Comparison of ENCODE assay signal across 8 cellular contexts in the genomic region with DNA sequence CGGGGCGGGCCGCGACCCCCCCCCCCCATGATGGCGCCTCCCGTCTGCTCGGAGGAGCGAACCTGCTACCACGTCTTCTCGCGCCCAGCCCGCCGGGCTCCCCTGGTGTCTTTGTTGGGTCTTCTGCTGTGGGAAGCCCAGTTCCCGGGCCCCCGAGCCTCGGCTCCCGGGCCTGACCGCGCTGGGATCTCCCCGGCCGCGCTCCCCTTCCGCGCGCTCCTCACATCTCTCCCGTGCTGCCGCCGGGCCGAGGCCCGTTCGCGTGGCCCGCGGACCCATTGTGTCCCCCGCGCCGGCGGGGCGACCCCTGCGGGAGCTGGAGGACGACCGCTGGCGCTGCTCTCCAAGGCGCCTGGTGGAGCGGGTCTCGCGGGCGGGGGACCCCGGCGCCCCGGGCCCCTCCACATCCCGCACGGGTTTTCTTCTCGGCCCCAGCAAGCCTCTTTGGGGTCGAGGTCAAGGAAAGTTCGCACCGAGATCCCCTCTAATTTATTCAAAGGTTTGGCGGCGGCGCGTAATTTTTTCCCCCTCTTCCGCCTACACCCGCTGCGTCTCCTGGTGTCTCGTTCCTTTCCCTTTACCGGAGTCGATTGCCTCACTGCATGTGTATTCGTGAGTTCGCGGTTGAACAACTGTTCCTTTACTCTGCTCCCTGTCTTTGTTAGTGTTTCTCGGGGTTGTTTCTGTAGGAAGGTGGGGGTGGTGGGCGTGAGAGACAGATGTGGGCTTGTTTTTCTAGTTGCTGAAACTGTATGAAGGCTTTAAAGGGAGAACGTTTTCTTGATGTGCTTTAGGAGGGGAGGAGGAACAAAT. TPM values are rescaled to one million over a fixed set of nuclear protein-coding genes. Genes with fewer than 3 reads are reported as not detected.
A peak's percentile ranks its signal among the peaks of the same experiment; 100 is the strongest.
DNase-seq lines count a peak whose midpoint lies in the region; ATAC-seq and TF ChIP-seq lines count a peak whose summit lies in the region.

No MANE protein-coding gene starts in this region.

- peak overlapping the region; percentile 97 to 99 (median 99) for H3K27ac ChIP-seq in stomach

- H3K36me3 ChIP-seq in stomach = no peaks in the 10 kb centered on the region

- DNase-seq in AG10803 (ENCODE audit: low read depth) = peak; percentile 67
- peak; percentile 16 for DNase-seq in NCI-H774 (lab: John Stamatoyannopoulos, UW)
- peak; percentile 72 for DNase-seq in activated T-cell treated with anti-CD3 and anti-CD28 coated beads for 48 hours (ENCODE audit: low read depth)
- peak; percentile 71 for DNase-seq in fibroblast of peridontal ligament (ENCODE audit: extremely low read depth)
- peak; percentile 29 for DNase-seq in natural killer cell
- peak; percentile 55 for DNase-seq in stomach

- H3K9me3 ChIP-seq in stomach = no peaks in the 10 kb centered on the region

- peaks cover 20 to 52% (median 35%) of the 10 kb centered on the region in 4 donors for H3K4me1 ChIP-seq in stomach

- H3K4me1 Mint-ChIP-seq in natural killer cell = peaks cover 9 to 15% of the 10 kb centered on the region in 2 donors

- intact Hi-C loops in natural killer cell (cut with micrococcal nuclease) = loop anchor here (5.0 kb wide), 2 partner anchors 75 to 135 kb away; a partner anchor contains a TSS
- intact Hi-C loops in stomach (cut with DNase I; ENCODE audit: low total_unique reads) = no loop called here

- TF ChIP-seq CTCF in AG10803 (conservative IDR thresholded peaks at IDR 0.05; ENCODE audit: low read length) = no peak; the same call in 1 of the 2 replicates
- TF ChIP-seq CTCF in natural killer cell (IDR thresholded peaks at IDR 0.05) = no peak
- TF ChIP-seq CTCF in stomach (IDR thresholded peaks at IDR 0.05) = no peak

- no peak for TF ChIP-seq POLR2A in stomach (IDR thresholded peaks at IDR 0.05)

- no peaks in the 10 kb centered on the region for H3K9me3 Mint-ChIP-seq in natural killer cell

- H3K4me3 Mint-ChIP-seq in natural killer cell = no peak overlapping the region

- peak; percentile 33 for ATAC-seq in GM18868 (IDR thresholded peaks at IDR 0.05; ENCODE audit: unreplicated experiment)
- ATAC-seq in HG03139 (IDR thresholded peaks at IDR 0.05; ENCODE audit: unreplicated experiment) = peak; percentile 22
- peak; percentile 46 for ATAC-seq in natural killer cell

- no peak overlapping the region for H3K27ac Mint-ChIP-seq in natural killer cell

- 0 to 1% (median 1%) methylated on average over 24 to 73 of the region's 73 CpGs for WGBS in stomach, 5 donors

- peaks cover 17 to 27% of the 10 kb centered on the region in 2 donors for H3K27me3 Mint-ChIP-seq in natural killer cell (ENCODE audit: low read depth in 2 of 2)

- peak overlapping the region; percentile 77 for H3K4me3 ChIP-seq in AG10803 (ENCODE audit: low read length)
- peak overlapping the region; percentile 79 to 97 (median 90) for H3K4me3 ChIP-seq in stomach

- no peaks in the 10 kb centered on the region for H3K27me3 ChIP-seq in stomach

- no peak for TF ChIP-seq EP300 in stomach (IDR thresholded peaks at IDR 0.05)

- H3K36me3 Mint-ChIP-seq in natural killer cell = no peaks in the 10 kb centered on the region

RNA-seq across cellular contexts. Expression of a gene that starts 0.8 kb away (rescaled TPM):
- total RNA-seq in natural killer cell (10 to 100 TPM in 1 of 3 donors, 1 to 10 TPM in 2; 2.2 to 12.8 (median 9.9) TPM), stomach (10 to 100 TPM in 4 of 5 donors, 1 to 10 TPM in 1; 9.3 to 50.5 (median 21.0) TPM)
- 10 to 100 TPM in 1 of 3 donors, 1 to 10 TPM in 2; 3.6 to 10.8 (median 7.4) TPM for polyA plus RNA-seq in stomach

Comparison
In these comparisons a context has a peak if more than half of its experiments do, and no peak if none do; other contexts are left out.
1. Peak in every context shown above with its lines: DNase-seq, ATAC-seq, H3K4me3 ChIP-seq and H3K27ac ChIP-seq.
2. DNase-seq: peak in every context shown above with its lines; median percentile 72 in activated T-cell treated with anti-CD3 and anti-CD28 coated beads for 48 hours; 71 in fibroblast of peridontal ligament; 67 in AG10803; 55 in stomach; 29 in natural killer cell; 16 in NCI-H774.